ENCODE assay signal across 1 cellular context in genomic region chr7:70574970-70575799, GRCh38.
A peak's percentile ranks its signal among the peaks of the same experiment; 100 is the strongest.
TF ChIP-seq lines count a peak whose summit lies in the region.

No MANE protein-coding gene starts in this region.

TF ChIP-seq in SK-N-SH, 30 proteins besides CTCF, POLR2A, EP300 and RAD21 (continued from another document):
- TF ChIP-seq PBX3 (IDR thresholded peaks at IDR 0.05) (peak; percentile 98), USF2 (IDR thresholded peaks at IDR 0.05; ENCODE audit: borderline replicate concordance, low read depth, low read length) (no peak), MAX (IDR thresholded peaks at IDR 0.05; ENCODE audit: low read depth) (peak; percentile 72), JUND (IDR thresholded peaks at IDR 0.05) (peak; percentile 98), NRF1 (IDR thresholded peaks at IDR 0.05; ENCODE audit: low read depth, low read length) (no peak), MEF2A (IDR thresholded peaks at IDR 0.05; ENCODE audit: borderline replicate concordance, low read depth) (peak; percentile 47; the same call in 1 of the 2 replicates), GABPA (IDR thresholded peaks at IDR 0.05; ENCODE audit: low read depth) (0 out of 2 replicates have a peak, but pooled peaks have one; percentile 2), POLR2AphosphoS5 (IDR thresholded peaks at IDR 0.05; ENCODE audit: low read depth, low read length) (peak; percentile 39; the same call in 1 of the 2 replicates), SIN3A (IDR thresholded peaks at IDR 0.05; ENCODE audit: borderline replicate concordance, low read depth, low read length) (peak; percentile 82; the same call in 1 of the 2 replicates), ZBTB33 (IDR thresholded peaks at IDR 0.05; ENCODE audit: borderline replicate concordance, low read depth) (peak; percentile 75), TEAD4 (IDR thresholded peaks at IDR 0.05; ENCODE audit: borderline replicate concordance, insufficient read depth) (peak; percentile 93; the same call in 1 of the 2 replicates), FOSL2 (IDR thresholded peaks at IDR 0.05; ENCODE audit: borderline replicate concordance, low read depth) (peak; percentile 78), MXI1 (IDR thresholded peaks at IDR 0.05; ENCODE audit: low read depth, low read length) (no peak; the same call in 1 of the 2 replicates), RCOR1 (IDR thresholded peaks at IDR 0.05; ENCODE audit: low read length) (peak; percentile 67), NFIC (IDR thresholded peaks at IDR 0.05; ENCODE audit: borderline replicate concordance) (peak; percentile 90), YY1 (IDR thresholded peaks at IDR 0.05; ENCODE audit: low read depth) (peak; percentile 50; the same call in 1 of the 2 replicates), TAF1 (IDR thresholded peaks at IDR 0.05; ENCODE audit: borderline replicate concordance, low read depth, low read length) (peak; percentile 26; the same call in 1 of the 2 replicates), ELF1 (IDR thresholded peaks at IDR 0.05) (no peak)
